In genomic region chr5:120759586-120759985, GRCh38 we compare ENCODE assay signal across 1 cellular context.
TF ChIP-seq lines count a peak whose summit lies in the region.

No MANE protein-coding gene starts in this region.

TF ChIP-seq in HepG2, 621 proteins besides CTCF, POLR2A, EP300 and RAD21:
- no peak for TF ChIP-seq CERS6 (CRISPR knock-in tag; IDR thresholded peaks at IDR 0.05)
- no peak for TF ChIP-seq KDM3A (CRISPR knock-in tag; IDR thresholded peaks at IDR 0.05; ENCODE audit: low read depth)
- no peak for TF ChIP-seq LBX2 (CRISPR knock-in tag; IDR thresholded peaks at IDR 0.05; ENCODE audit: borderline replicate concordance)
- TF ChIP-seq ZNF280D (CRISPR knock-in tag; IDR thresholded peaks at IDR 0.05): no peak
- TF ChIP-seq SNRNP70 (IDR thresholded peaks at IDR 0.05; ENCODE audit: low read depth, low read length): no peak
- no peak for TF ChIP-seq DMAP1 (CRISPR knock-in tag; IDR thresholded peaks at IDR 0.05)
- peak; percentile 35 to 90; a peak in 3 of 4 replicates for TF ChIP-seq MAFK (conservative IDR thresholded peaks at IDR 0.05 in 1 of 2, IDR thresholded peaks at IDR 0.05 in 1 of 2; ENCODE audit: low read length in 2 of 2)
- peak; percentile 70 for TF ChIP-seq MAFF (IDR thresholded peaks at IDR 0.05; ENCODE audit: low read depth, low read length)
